ENCODE assay signal across 22 cellular contexts in the genomic region with DNA sequence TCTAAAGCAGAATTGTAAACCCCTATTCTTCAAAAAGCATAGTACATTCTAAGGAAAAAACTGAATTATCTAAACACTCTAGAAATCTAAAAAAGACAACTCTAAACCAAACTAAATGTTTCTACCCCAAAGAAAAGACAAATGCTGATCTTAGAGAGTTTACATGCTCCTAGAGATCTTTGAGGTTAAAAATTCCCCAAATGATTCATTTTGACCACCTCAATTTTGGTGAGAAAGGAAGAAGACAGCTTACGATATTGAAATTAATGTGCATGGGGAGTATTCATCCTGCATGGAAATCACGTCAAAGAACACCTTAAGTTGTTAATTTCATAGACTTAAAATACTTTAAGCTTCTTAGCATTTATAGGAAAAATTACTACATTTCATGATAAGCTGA.
DNase-seq lines count a peak whose midpoint lies in the region; ATAC-seq and TF ChIP-seq lines count a peak whose summit lies in the region.
"Had no signal": no experiment of that assay in that cellular context is flagged by ENCODE, and none has a peak within 500 bp of the region (broad histone marks: within the 10 kb centered on the region; RNA-seq: fewer than 3 reads in every experiment).

No MANE protein-coding gene starts in this region.

- no peak for DNase-seq in activated CD4-positive, alpha-beta T cell treated with anti-CD3 and anti-CD28 coated beads for 36 hours
- no peak for DNase-seq in activated CD4-positive, alpha-beta T cell treated with anti-CD3 and anti-CD28 coated beads, Interleukin-2, amount 50 U/mL, for 1 hour
- no peak for DNase-seq in activated naive CD4-positive, alpha-beta T cell (lab: John Stamatoyannopoulos, UW)
- DNase-seq in activated naive CD8-positive, alpha-beta T cell treated with anti-CD3 and anti-CD28 coated beads for 36 hours = no peak
- no peak for DNase-seq in stimulated activated naive CD8-positive, alpha-beta T cell treated with anti-CD3 and anti-CD28 coated beads, Interleukin-15, Interleukin-2, amounts not matched to agents 100 U/mL and 50 U/mL, for 24 hours
- no peak for DNase-seq in dorsolateral prefrontal cortex
- DNase-seq in T-cell = no peak
- DNase-seq: ACHN, Calu3, DMS79 treated with DMSO at 0.1 percent for 48 hours, IMR-90, KG1, MG63, NCI-H1105 treated with DMSO at 0.1 percent for 48 hours, NCI-H2029 treated with DMSO at 0.1 percent for 48 hours, NCI-H446 treated with DMSO at 0.1 percent for 48 hours, NCI-H526, Right ventricle myocardium superior, RPMI8226 had no signal

- peaks cover 6% of the 10 kb centered on the region for H3K27me3 Mint-ChIP-seq in activated CD4-positive, alpha-beta T cell treated with anti-CD3 and anti-CD28 coated beads for 36 hours
- no peaks in the 10 kb centered on the region for H3K27me3 Mint-ChIP-seq in activated naive CD4-positive, alpha-beta T cell treated with anti-CD3 and anti-CD28 coated beads, Interleukin-2, amount 50 U/mL, for 24 hours
- no peaks in the 10 kb centered on the region for H3K27me3 Mint-ChIP-seq in activated naive CD8-positive, alpha-beta T cell treated with anti-CD3 and anti-CD28 coated beads for 36 hours
- H3K27me3 Mint-ChIP-seq in T-cell = peaks cover 0 to 21% of the 10 kb centered on the region in 2 donors

- no peak overlapping the region for H3K4me3 Mint-ChIP-seq in activated CD4-positive, alpha-beta T cell treated with anti-CD3 and anti-CD28 coated beads for 36 hours
- peak overlapping the region; percentile 45 for H3K4me3 Mint-ChIP-seq in activated naive CD4-positive, alpha-beta T cell treated with anti-CD3 and anti-CD28 coated beads, Interleukin-2, amount 50 U/mL, for 24 hours
- H3K4me3 Mint-ChIP-seq in activated naive CD8-positive, alpha-beta T cell treated with anti-CD3 and anti-CD28 coated beads for 36 hours = no peak overlapping the region
- H3K4me3 Mint-ChIP-seq in T-cell = no peak overlapping the region

- peak overlapping the region; percentile 13 for H3K27ac Mint-ChIP-seq in activated CD4-positive, alpha-beta T cell treated with anti-CD3 and anti-CD28 coated beads for 36 hours
- peak overlapping the region; percentile 87 for H3K27ac Mint-ChIP-seq in activated naive CD4-positive, alpha-beta T cell treated with anti-CD3 and anti-CD28 coated beads, Interleukin-2, amount 50 U/mL, for 24 hours
- peak overlapping the region; percentile 77 for H3K27ac Mint-ChIP-seq in activated naive CD8-positive, alpha-beta T cell treated with anti-CD3 and anti-CD28 coated beads for 36 hours
- no peak overlapping the region for H3K27ac Mint-ChIP-seq in T-cell

- peak; percentile 44 for ATAC-seq in activated CD4-positive, alpha-beta T cell treated with anti-CD3 and anti-CD28 coated beads for 36 hours
- ATAC-seq in stimulated activated naive CD8-positive, alpha-beta T cell treated with anti-CD3 and anti-CD28 coated beads, Interleukin-15, Interleukin-2, amounts not matched to agents 100 U/mL and 50 U/mL, for 24 hours = peak; percentile 52
- no peak for ATAC-seq in T-cell (replicated peaks in 1 of 4)
- ATAC-seq: HCT116 had no signal

- H3K9me3 Mint-ChIP-seq in activated CD4-positive, alpha-beta T cell treated with anti-CD3 and anti-CD28 coated beads for 36 hours (ENCODE audit: low read depth) = peaks cover 13% of the 10 kb centered on the region
- no peaks in the 10 kb centered on the region for H3K9me3 Mint-ChIP-seq in activated naive CD4-positive, alpha-beta T cell treated with anti-CD3 and anti-CD28 coated beads, Interleukin-2, amount 50 U/mL, for 24 hours
- H3K9me3 Mint-ChIP-seq in activated naive CD8-positive, alpha-beta T cell treated with anti-CD3 and anti-CD28 coated beads for 36 hours = peaks cover 13% of the 10 kb centered on the region
- H3K9me3 Mint-ChIP-seq in T-cell = peaks cover 0 to 14% (median 5%) of the 10 kb centered on the region in 3 donors

- TF ChIP-seq CTCF in dorsolateral prefrontal cortex (IDR thresholded peaks at IDR 0.05 in 54 of 56, conservative IDR thresholded peaks at IDR 0.05 in 2 of 56; ENCODE audit: low read depth in 1 of 56, partially characterized antibody in 56 of 56) = no peak

- CTCF ChIA-PET in activated CD4-positive, alpha-beta T cell treated with anti-CD3 and anti-CD28 coated beads for 36 hours (lab: Charles Lee) = interaction anchor here (0.5 to 1.2 kb wide), 6 partner anchors 10 to 917 kb away, joined by 3 to 4 read pairs (median 3); no protein-coding TSS in a partner anchor
- CTCF ChIA-PET in T-cell (lab: Charles Lee) = no interaction called here

- H3K4me1 Mint-ChIP-seq in activated CD4-positive, alpha-beta T cell treated with anti-CD3 and anti-CD28 coated beads for 36 hours = peaks cover 27% of the 10 kb centered on the region
- peaks cover 30% of the 10 kb centered on the region for H3K4me1 Mint-ChIP-seq in activated naive CD4-positive, alpha-beta T cell treated with anti-CD3 and anti-CD28 coated beads, Interleukin-2, amount 50 U/mL, for 24 hours
- peaks cover 25% of the 10 kb centered on the region for H3K4me1 Mint-ChIP-seq in activated naive CD8-positive, alpha-beta T cell treated with anti-CD3 and anti-CD28 coated beads for 36 hours
- H3K4me1 Mint-ChIP-seq in T-cell = peaks cover 24 to 28% (median 25%) of the 10 kb centered on the region in 3 donors

- intact Hi-C loops in activated CD4-positive, alpha-beta T cell treated with anti-CD3 and anti-CD28 coated beads for 36 hours (cut with DNase I, micrococcal nuclease) = loop anchor here in 1 of 2 experiments (5.0 kb wide), 1 partner anchor 100 kb away; no protein-coding TSS in a partner anchor
- intact Hi-C loops in dorsolateral prefrontal cortex (cut with DNase I) = no loop called here

- H3K36me3 Mint-ChIP-seq in activated CD4-positive, alpha-beta T cell treated with anti-CD3 and anti-CD28 coated beads for 36 hours (ENCODE audit: low read depth) = no peaks in the 10 kb centered on the region
- no peaks in the 10 kb centered on the region for H3K36me3 Mint-ChIP-seq in activated naive CD4-positive, alpha-beta T cell treated with anti-CD3 and anti-CD28 coated beads, Interleukin-2, amount 50 U/mL, for 24 hours
- H3K36me3 Mint-ChIP-seq in activated naive CD8-positive, alpha-beta T cell treated with anti-CD3 and anti-CD28 coated beads for 36 hours = peaks cover 7% of the 10 kb centered on the region
- no peaks in the 10 kb centered on the region for H3K36me3 Mint-ChIP-seq in T-cell

- POLR2A ChIA-PET in activated CD4-positive, alpha-beta T cell treated with anti-CD3 and anti-CD28 coated beads for 36 hours (lab: Charles Lee) = interaction anchor here (0.5 to 1.3 kb wide), 4 partner anchors 12 to 494 kb away, joined by 3 to 7 read pairs (median 4); no protein-coding TSS in a partner anchor
- POLR2A ChIA-PET in T-cell (lab: Charles Lee) = interaction anchor here (0.6 to 0.7 kb wide), 3 partner anchors 103 to 1534 kb away, joined by 3 to 4 read pairs (median 4); no protein-coding TSS in a partner anchor

- H3K27me3 ChIP-seq in dorsolateral prefrontal cortex = peaks cover 0 to 61% (median 13%) of the 10 kb centered on the region in 45 donors
- H3K27me3 ChIP-seq: MG63 had no signal

- H3K4me3 ChIP-seq in dorsolateral prefrontal cortex = no peak overlapping the region
- H3K4me3 ChIP-seq: MG63 had no signal

- H3K27ac ChIP-seq in dorsolateral prefrontal cortex = no peak overlapping the region
- H3K27ac ChIP-seq: 22Rv1 had no signal

Comparison
In these comparisons a context has a peak if more than half of its experiments do, and no peak if none do; other contexts are left out.
1. ATAC-seq: peak in activated CD4-positive, alpha-beta T cell treated with anti-CD3 and anti-CD28 coated beads for 36 hours (single experiment) and stimulated activated naive CD8-positive, alpha-beta T cell treated with anti-CD3 and anti-CD28 coated beads, Interleukin-15, Interleukin-2, amounts not matched to agents 100 U/mL and 50 U/mL, for 24 hours (single experiment); none in T-cell (0 of 4).
2. H3K27ac Mint-ChIP-seq: peak in activated CD4-positive, alpha-beta T cell treated with anti-CD3 and anti-CD28 coated beads for 36 hours (single experiment), activated naive CD4-positive, alpha-beta T cell treated with anti-CD3 and anti-CD28 coated beads, Interleukin-2, amount 50 U/mL, for 24 hours (single experiment) and activated naive CD8-positive, alpha-beta T cell treated with anti-CD3 and anti-CD28 coated beads for 36 hours (single experiment); none in T-cell (0 of 2).